In genomic region chr17:64378890-64379354, GRCh38 we compare ENCODE assay signal across 14 cellular contexts. TPM values are rescaled to one million over a fixed set of nuclear protein-coding genes. Genes with fewer than 3 reads are reported as not detected.
DNase-seq lines count a peak whose midpoint lies in the region; ATAC-seq and TF ChIP-seq lines count a peak whose summit lies in the region.
"Had no signal": no experiment of that assay in that cellular context is flagged by ENCODE, and none has a peak within 500 bp of the region (broad histone marks: within the 10 kb centered on the region; RNA-seq: fewer than 3 reads in every experiment).

No MANE protein-coding gene starts in this region.

- H3K4me3 ChIP-seq in DND-41 (ENCODE audit: low read depth in 1 of 2, low read length in 2 of 2), result no peak overlapping the region
- no peak overlapping the region for H3K4me3 ChIP-seq in naive thymus-derived CD4-positive, alpha-beta T cell (ENCODE audit: low read length)
- H3K4me3 ChIP-seq: SJCRH30 had no signal

- no peaks in the 10 kb centered on the region for H3K79me2 ChIP-seq in DND-41 (ENCODE audit: insufficient read depth, low read length)
- no peaks in the 10 kb centered on the region for H3K79me2 ChIP-seq in H9 (ENCODE audit: insufficient read depth, low read length)

- no peaks in the 10 kb centered on the region for H3K9me3 ChIP-seq in DND-41 (ENCODE audit: insufficient read depth, low read length, severe bottlenecking)
- H3K9me3 ChIP-seq in naive thymus-derived CD4-positive, alpha-beta T cell (ENCODE audit: control insufficient read depth in 2 of 3, low read length in 3 of 3), result no peaks in the 10 kb centered on the region
- no peaks in the 10 kb centered on the region for H3K9me3 ChIP-seq in H9 (ENCODE audit: control insufficient read depth, low read depth, low read length)
- H3K9me3 ChIP-seq: SJCRH30 had no signal

- H3K14ac ChIP-seq in H9 (ENCODE audit: insufficient read depth, low read length), result no peak overlapping the region

- no peak overlapping the region for H3K23ac ChIP-seq in H9 (ENCODE audit: insufficient read length, low read depth, low read length)

- H3K56ac ChIP-seq in H9 (ENCODE audit: insufficient read length, low read depth, low read length), result no peak overlapping the region

- CTCF ChIA-PET in naive thymus-derived CD4-positive, alpha-beta T cell (lab: Charles Lee), result interaction anchor here (0.6 to 1.3 kb wide), 3 partner anchors 31 to 40 kb away, joined by 3 to 4 read pairs (median 3); no protein-coding TSS in a partner anchor

- H4K20me1 ChIP-seq in DND-41 (ENCODE audit: insufficient read depth, low read length), result no peaks in the 10 kb centered on the region
- H4K20me1 ChIP-seq in H9 (ENCODE audit: control insufficient read depth, insufficient read depth, insufficient read length), result no peaks in the 10 kb centered on the region

- no peak overlapping the region for H2BK120ac ChIP-seq in H9 (ENCODE audit: low read depth, low read length, poor library complexity, severe bottlenecking)

- H3K9me3 Mint-ChIP-seq in naive thymus-derived CD4-positive, alpha-beta T cell, result no peaks in the 10 kb centered on the region
- H3K9me3 Mint-ChIP-seq in HFFc6 (no peaks in the 10 kb centered on the region), H9 (no peaks in the 10 kb centered on the region; a peak in 1 of 5 replicates)
- H3K9me3 Mint-ChIP-seq: stimulated activated naive B cell treated with anti-CD40 and anti-IgM and Interleukin-4, amounts not matched to agents 10 μg/mL and 1 μg/mL and 100 μg/mL, for 72 hours had no signal

- no peak for TF ChIP-seq CTCF in DND-41 (IDR thresholded peaks at IDR 0.05; ENCODE audit: borderline replicate concordance, extremely low read depth, low read length, poor library complexity, severe bottlenecking)
- no peak for TF ChIP-seq CTCF in HFFc6 (IDR thresholded peaks at IDR 0.05)
- TF ChIP-seq CTCF in H9 (conservative IDR thresholded peaks at IDR 0.05), result no peak

- H3T11ph ChIP-seq in H9 (ENCODE audit: low read length), result no peak overlapping the region

- no peak overlapping the region for H2BK15ac ChIP-seq in H9 (ENCODE audit: low read depth, low read length)

- no peak for ATAC-seq in DND-41 (ENCODE audit: insufficient read depth, low read depth)
- no peak for ATAC-seq in naive thymus-derived CD4-positive, alpha-beta T cell
- no peak for ATAC-seq in HG03280 (IDR thresholded peaks at IDR 0.05; ENCODE audit: unreplicated experiment)
- ATAC-seq: stimulated activated naive B cell treated with anti-CD40 and anti-IgM and Interleukin-4, amounts not matched to agents 10 μg/mL and 1 μg/mL and 100 μg/mL, for 72 hours had no signal

- no peak overlapping the region for H3K4me3 Mint-ChIP-seq in naive thymus-derived CD4-positive, alpha-beta T cell
- H3K4me3 Mint-ChIP-seq in HFFc6 (no peak overlapping the region), H9 (no peak overlapping the region)
- H3K4me3 Mint-ChIP-seq: stimulated activated naive B cell treated with anti-CD40 and anti-IgM and Interleukin-4, amounts not matched to agents 10 μg/mL and 1 μg/mL and 100 μg/mL, for 72 hours had no signal

- no peak overlapping the region for H2AK5ac ChIP-seq in H9 (ENCODE audit: insufficient read length, low read length)

- no peak overlapping the region for H3K18ac ChIP-seq in H9 (ENCODE audit: insufficient read length, low read depth, low read length)

- no peak overlapping the region for H4K8ac ChIP-seq in H9 (replicated peaks; ENCODE audit: insufficient read length, low read depth, low read length)

- H3K23me2 ChIP-seq in H9 (ENCODE audit: insufficient read length, low read depth, low read length, poor library complexity, severe bottlenecking), result no peaks in the 10 kb centered on the region

- H3K4me2 ChIP-seq in DND-41 (ENCODE audit: insufficient read depth, low read length) (no peak overlapping the region), H9 (ENCODE audit: insufficient read depth, insufficient read length, low read length) (no peak overlapping the region)

- H3K27me3 ChIP-seq in DND-41 (ENCODE audit: insufficient read depth, low read length, poor library complexity) (no peaks in the 10 kb centered on the region), H9 (ENCODE audit: insufficient read depth, low read length) (no peaks in the 10 kb centered on the region)
- H3K27me3 ChIP-seq in naive thymus-derived CD4-positive, alpha-beta T cell (ENCODE audit: control insufficient read depth in 2 of 2, insufficient read depth in 2 of 2, low read length in 2 of 2), result no peaks in the 10 kb centered on the region
- H3K27me3 ChIP-seq: SJCRH30 had no signal

- peaks cover 0 to 47% (median 18%) of the 10 kb centered on the region in 7 donors for H3K4me1 Mint-ChIP-seq in naive thymus-derived CD4-positive, alpha-beta T cell
- 0 out of 2 replicates have a peak, but pooled peaks cover 4% of the 10 kb centered on the region for H3K4me1 Mint-ChIP-seq in HFFc6 (ENCODE audit: low read depth)
- H3K4me1 Mint-ChIP-seq in H9, result no peaks in the 10 kb centered on the region

- H3K9ac ChIP-seq in DND-41 (ENCODE audit: low read depth, low read length) (no peak overlapping the region), H9 (ENCODE audit: extremely low read depth, insufficient read length, low read length) (no peak overlapping the region)

- no peak overlapping the region for H2BK20ac ChIP-seq in H9 (ENCODE audit: low read depth, low read length, poor library complexity, severe bottlenecking)

- H2AFZ ChIP-seq in DND-41 (ENCODE audit: low read depth, low read length), result no peak overlapping the region
- no peak overlapping the region for H2AFZ ChIP-seq in H9 (ENCODE audit: low read length)

- no peak overlapping the region for H4K5ac ChIP-seq in H9 (ENCODE audit: insufficient read length, low read depth, low read length)

- H3K79me1 ChIP-seq in H9 (ENCODE audit: insufficient read depth, low read depth, low read length, poor library complexity, severe bottlenecking), result no peaks in the 10 kb centered on the region

- peaks cover 0 to 5% (median 0%) of the 10 kb centered on the region in 5 donors for H3K27me3 Mint-ChIP-seq in naive thymus-derived CD4-positive, alpha-beta T cell
- H3K27me3 Mint-ChIP-seq in HFFc6 (ENCODE audit: insufficient read depth) (peaks cover 43% of the 10 kb centered on the region), H9 (ENCODE audit: low read depth) (no peaks in the 10 kb centered on the region)
- H3K27me3 Mint-ChIP-seq: progenitor cell of endocrine pancreas; stimulated activated naive B cell treated with anti-CD40 and anti-IgM and Interleukin-4, amounts not matched to agents 10 μg/mL and 1 μg/mL and 100 μg/mL, for 72 hours had no signal

- intact Hi-C loops in naive thymus-derived CD4-positive, alpha-beta T cell (cut with micrococcal nuclease), result no loop called here

- H3K4ac ChIP-seq in H9 (ENCODE audit: low read depth, low read length), result no peak overlapping the region

- H3K4me1 ChIP-seq in DND-41 (ENCODE audit: insufficient read depth, low read length) (no peaks in the 10 kb centered on the region), H9 (ENCODE audit: insufficient read depth, low read length) (no peaks in the 10 kb centered on the region)
- peaks cover 0 to 2% of the 10 kb centered on the region in 2 donors for H3K4me1 ChIP-seq in naive thymus-derived CD4-positive, alpha-beta T cell (ENCODE audit: control insufficient read depth in 2 of 2, insufficient read depth in 2 of 2, low read length in 2 of 2)
- H3K4me1 ChIP-seq: SJCRH30 had no signal

- peaks cover 4 to 40% (median 19%) of the 10 kb centered on the region in 5 donors for H3K36me3 Mint-ChIP-seq in naive thymus-derived CD4-positive, alpha-beta T cell
- no peaks in the 10 kb centered on the region for H3K36me3 Mint-ChIP-seq in HFFc6 (ENCODE audit: low read depth)
- no peaks in the 10 kb centered on the region for H3K36me3 Mint-ChIP-seq in H9 (ENCODE audit: insufficient read depth in 1 of 3, low read depth in 3 of 3)

- peak overlapping the region in 4 of 9 donors; percentile 11 to 85 (median 68) for H3K27ac Mint-ChIP-seq in naive thymus-derived CD4-positive, alpha-beta T cell
- H3K27ac Mint-ChIP-seq in HFFc6 (no peak overlapping the region), H9 (peak overlapping the region in 1 of 3 experiments; percentile 59; a peak in 1 of 7 replicates)
- H3K27ac Mint-ChIP-seq: progenitor cell of endocrine pancreas; stimulated activated naive B cell treated with anti-CD40 and anti-IgM and Interleukin-4, amounts not matched to agents 10 μg/mL and 1 μg/mL and 100 μg/mL, for 72 hours had no signal

- no CpG with 5 or more reads among the region's 6 CpGs for WGBS in H9 (ENCODE audit: extremely low coverage, insufficient read length, low lambda C conversion rate)

- H4K91ac ChIP-seq in H9 (ENCODE audit: insufficient read length, low read depth, low read length), result no peak overlapping the region

- H3K27ac ChIP-seq in DND-41 (ENCODE audit: low read length), result peak overlapping the region; percentile 27; the same call in 1 of the 2 replicates
- H3K27ac ChIP-seq in naive thymus-derived CD4-positive, alpha-beta T cell (ENCODE audit: low read depth, low read length), result no peak overlapping the region
- no peak overlapping the region for H3K27ac ChIP-seq in H9 (ENCODE audit: insufficient read length, low read depth, low read length)
- H3K27ac ChIP-seq: SJCRH30 had no signal

- H2BK5ac ChIP-seq in H9 (ENCODE audit: insufficient read length, low read length), result no peak overlapping the region

- POLR2A ChIA-PET in naive thymus-derived CD4-positive, alpha-beta T cell (lab: Charles Lee), result interaction anchor here (1.0 to 1.4 kb wide), 3 partner anchors 8 to 126 kb away, joined by 3 to 4 read pairs (median 4); no protein-coding TSS in a partner anchor

- no peak for DNase-seq in DND-41
- DNase-seq in HT-29 (ENCODE audit: low spot score), result peak; percentile 82
- peak; percentile 68 for DNase-seq in cerebellar cortex (ENCODE audit: low spot score)
- peak; percentile 47 for DNase-seq in mucosa of gallbladder (ENCODE audit: low spot score)
- DNase-seq in naive thymus-derived CD4-positive, alpha-beta T cell, result no peak
- no peak for DNase-seq in HFFc6
- no peak for DNase-seq in H9
- DNase-seq: effector CD8-positive, alpha-beta T cell; mesenchymal stem cell; NCI-H526; SJCRH30; stimulated activated naive B cell treated with anti-CD40 and anti-IgM and Interleukin-4, amounts not matched to agents 10 μg/mL and 1 μg/mL and 100 μg/mL, for 72 hours had no signal

- H3K36me3 ChIP-seq in DND-41 (ENCODE audit: insufficient read depth, low read length), result peaks cover 34% of the 10 kb centered on the region
- peaks cover 0 to 57% (median 9%) of the 10 kb centered on the region in 3 experiments for H3K36me3 ChIP-seq in naive thymus-derived CD4-positive, alpha-beta T cell (ENCODE audit: control insufficient read depth in 2 of 3, insufficient read depth in 3 of 3, low read length in 3 of 3)
- H3K36me3 ChIP-seq: SJCRH30 had no signal

- H2BK12ac ChIP-seq in H9 (ENCODE audit: insufficient read length, low read depth, low read length), result no peak overlapping the region

RNA-seq across cellular contexts. Expression of gene PECAM1, which starts 11.7 kb away (rescaled TPM):
- total RNA-seq in HT-29 (2014; rRNA removed; shearing (Covaris generic)), result 0.57 and 2.2 TPM in 2 replicates
- total RNA-seq in mucosa of gallbladder (113 TPM), H9 (2021) (0.15 and 0.17 TPM in 2 replicates)
- 100 to 1,000 TPM in 1 of 5 experiments, 10 to 100 TPM in 4; 10.0 to 224 (median 60.1) TPM for total RNA-seq in naive thymus-derived CD4-positive, alpha-beta T cell
- polyA plus RNA-seq in naive thymus-derived CD4-positive, alpha-beta T cell, result 100 to 1,000 TPM in 1 of 2 donors, 10 to 100 TPM in 1; 91.1 to 180 TPM
- total RNA-seq in HFFc6 (2021; fragmentation: NEBNext Ultra II Directional; extraction: Animal tissue kit (Norgen Biotek cat#: 25700)), result under 1 TPM in 1 of 6 experiments, not detected in 5; 0.02 TPM

Comparison
In these comparisons a context has a peak if more than half of its experiments do, and no peak if none do; other contexts are left out.
1. DNase-seq: peak in HT-29 (single experiment), cerebellar cortex (single experiment) and mucosa of gallbladder (single experiment); none in DND-41 (single experiment), naive thymus-derived CD4-positive, alpha-beta T cell (0 of 9), HFFc6 (single experiment) and H9 (single experiment).